ENCODE assay signal across 10 cellular contexts in the genomic region with DNA sequence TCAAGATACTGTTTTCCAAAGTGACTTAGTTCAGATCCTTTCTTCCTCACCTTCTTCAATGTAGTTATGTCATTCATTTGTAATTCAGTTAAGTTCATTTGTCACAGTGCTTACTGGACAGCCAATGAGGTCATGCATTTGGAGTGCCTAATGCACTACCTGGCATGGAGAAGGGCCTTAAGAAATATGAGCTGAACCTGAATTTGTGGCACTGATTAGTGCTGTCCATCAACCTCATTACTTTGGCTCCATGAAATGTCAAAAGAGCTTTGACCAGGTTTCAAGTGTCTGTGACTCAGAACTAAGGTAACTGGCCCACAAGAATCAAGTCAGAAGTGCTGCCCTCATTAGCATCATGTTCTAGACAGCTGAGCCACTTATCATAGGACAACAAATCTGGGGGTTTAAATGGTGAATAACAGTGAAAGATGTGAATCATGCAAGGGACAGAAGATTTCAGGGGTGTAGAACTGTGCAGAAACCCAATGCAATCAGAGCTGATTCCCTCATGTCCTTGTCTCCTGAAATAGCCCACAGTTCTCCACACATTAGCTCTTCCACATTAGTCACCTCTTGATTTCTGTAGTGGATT. TPM values are rescaled to one million over a fixed set of nuclear protein-coding genes. Genes with fewer than 3 reads are reported as not detected.
DNase-seq lines count a peak whose midpoint lies in the region; ATAC-seq and TF ChIP-seq lines count a peak whose summit lies in the region.
"Had no signal": no experiment of that assay in that cellular context is flagged by ENCODE, and none has a peak within 500 bp of the region (broad histone marks: within the 10 kb centered on the region; RNA-seq: fewer than 3 reads in every experiment).

No MANE protein-coding gene starts in this region.

- H3K4me3 ChIP-seq in PC-3 (ENCODE audit: low read length) (no peak overlapping the region), aorta (ENCODE audit: low read length in 2 of 2) (no peak overlapping the region)

- H3K36me3 ChIP-seq in PC-3 (ENCODE audit: low read depth, low read length) (no peaks in the 10 kb centered on the region), aorta (ENCODE audit: control insufficient read depth in 1 of 2, insufficient read depth in 2 of 2, low read length in 1 of 2) (no peaks in the 10 kb centered on the region)

- no peaks in the 10 kb centered on the region for H3K79me2 ChIP-seq in PC-3 (ENCODE audit: low read length)

- no peaks in the 10 kb centered on the region for H3K4me1 ChIP-seq in PC-3 (ENCODE audit: insufficient read depth, low read length)
- H3K4me1 ChIP-seq in aorta (ENCODE audit: control insufficient read depth in 1 of 2, insufficient read depth in 2 of 2, low read length in 2 of 2), result no peaks in the 10 kb centered on the region

- DNase-seq in Caki2 (ENCODE audit: low read depth), result peak; percentile 34
- DNase-seq in PC-3, result peak; percentile 2
- DNase-seq in aorta, result no peak
- no peak for DNase-seq in kidney glomerular epithelial cell (lab: John Stamatoyannopoulos, UW)
- DNase-seq in NCI-H748 (lab: John Stamatoyannopoulos, UW; ENCODE audit: unreplicated experiment), result no peak
- DNase-seq in NCI-H1417 treated with DMSO at 0.1 percent for 48 hours (lab: John Stamatoyannopoulos, UW), result no peak
- DNase-seq: C1 segment of cervical spinal cord, NCI-H2029 treated with DMSO at 0.1 percent for 48 hours had no signal

- H3K9me3 ChIP-seq in PC-3 (ENCODE audit: low read length) (no peaks in the 10 kb centered on the region), aorta (ENCODE audit: control insufficient read depth, low read length) (no peaks in the 10 kb centered on the region)

- H3K9ac ChIP-seq in PC-3 (ENCODE audit: low read length), result no peak overlapping the region

- POLR2A ChIA-PET in PC-3 (lab: Charles Lee; ENCODE audit: unreplicated experiment), result interaction anchor here (0.7 kb wide), 1 partner anchor 108 kb away, joined by 3 read pairs; no protein-coding TSS in a partner anchor

- H3K9me2 ChIP-seq in PC-3 (replicated peaks; ENCODE audit: low read length), result no peaks in the 10 kb centered on the region

- no peak overlapping the region for H3K4me2 ChIP-seq in PC-3 (ENCODE audit: low read length)

- no peak overlapping the region for H2AFZ ChIP-seq in PC-3 (ENCODE audit: low read length)

- TF ChIP-seq CTCF in PC-3 (conservative IDR thresholded peaks at IDR 0.05; ENCODE audit: low read depth, low read length), result no peak

- no peaks in the 10 kb centered on the region for H3F3A ChIP-seq in PC-3 (ENCODE audit: low read length, unreplicated experiment)

- H3K27me3 ChIP-seq in PC-3 (ENCODE audit: low read length) (no peaks in the 10 kb centered on the region), aorta (ENCODE audit: control insufficient read depth in 1 of 2, insufficient read depth in 2 of 2, low read length in 1 of 2) (no peaks in the 10 kb centered on the region)

- CTCF ChIA-PET in PC-3 (lab: Charles Lee), result no interaction called here

- in situ Hi-C loops in Caki2 (cut with HindIII; ENCODE audit: low pct_unique_long_range_greater_than_20kb, low sequenced_read_pairs), result no loop called here

- ATAC-seq in GM19043 (IDR thresholded peaks at IDR 0.05; ENCODE audit: low read depth, unreplicated experiment) (peak; percentile 44), HG02840 (IDR thresholded peaks at IDR 0.05; ENCODE audit: low FRiP score, unreplicated experiment) (peak; percentile 59), PC-3 (no peak), aorta (ENCODE audit: low FRiP score) (no peak)

- no peaks in the 10 kb centered on the region for H4K20me1 ChIP-seq in PC-3 (ENCODE audit: low read length)

- intact Hi-C loops in PC-3 (cut with micrococcal nuclease), result no loop called here
- intact Hi-C loops in aorta (cut with DNase I), result no loop called here

- no peak overlapping the region for H3K27ac ChIP-seq in PC-3 (ENCODE audit: low read length)
- no peak overlapping the region for H3K27ac ChIP-seq in aorta (ENCODE audit: low read depth in 1 of 2, low read length in 2 of 2)

- no TSS peak for BruUV-seq in PC-3 (replicated peaks; lab: Mats Ljungman, UMichigan)

RNA-seq across cellular contexts. Expression of a gene that starts 38.5 kb away (rescaled TPM):
- 13.1 and 15.1 TPM in 2 replicates for total RNA-seq in Caki2 (2014; rRNA removed; shearing (Covaris generic); ENCODE audit: low replicate concordance)
- total RNA-seq in PC-3 (2014; rRNA removed) (6.7 and 7.3 TPM in 2 replicates), aorta (1 to 10 TPM; 2.8 to 3.7 TPM)
- 1 to 10 TPM in 1 of 2 donors, under 1 TPM in 1; 0.50 to 2.7 TPM for polyA plus RNA-seq in aorta

Comparison
In these comparisons a context has a peak if more than half of its experiments do, and no peak if none do; other contexts are left out.
1. DNase-seq: peak in Caki2 (single experiment) and PC-3 (single experiment); none in aorta (0 of 2), kidney glomerular epithelial cell (single experiment), NCI-H748 (single experiment) and NCI-H1417 treated with DMSO at 0.1 percent for 48 hours (single experiment).
2. ATAC-seq: peak in GM19043 (single experiment) and HG02840 (single experiment); none in PC-3 (single experiment) and aorta (single experiment).